In genomic region chr4:184389978-184390518, GRCh38 we compare ENCODE assay signal across 22 cellular contexts.
DNase-seq lines count a peak whose midpoint lies in the region; ATAC-seq and TF ChIP-seq lines count a peak whose summit lies in the region.
"Had no signal": no experiment of that assay in that cellular context is flagged by ENCODE, and none has a peak within 500 bp of the region (broad histone marks: within the 10 kb centered on the region; RNA-seq: fewer than 3 reads in every experiment).

No MANE protein-coding gene starts in this region.

- intact Hi-C loops in left ventricle myocardium inferior (cut with micrococcal nuclease) (no loop called here), Right ventricle myocardium inferior (cut with DNase I) (no loop called here)

- peak overlapping the region; percentile 93 for H3K27ac ChIP-seq in left ventricle myocardium inferior (replicated peaks)

- TF ChIP-seq CTCF in left ventricle myocardium inferior (IDR thresholded peaks at IDR 0.05; ENCODE audit: borderline replicate concordance) (no peak), type B pancreatic cell (conservative IDR thresholded peaks at IDR 0.05) (peak; percentile 28)

- peak overlapping the region; percentile 6 for H3K4me3 ChIP-seq in left ventricle myocardium inferior
- H3K4me3 ChIP-seq: transverse colon had no signal

- H3K27me3 Mint-ChIP-seq in central memory CD8-positive, alpha-beta T cell = no peaks in the 10 kb centered on the region
- no peaks in the 10 kb centered on the region for H3K27me3 Mint-ChIP-seq in type B pancreatic cell
- H3K27me3 Mint-ChIP-seq: effector memory CD8-positive, alpha-beta T cell had no signal

- H3K36me3 ChIP-seq in left ventricle myocardium inferior = peaks cover 81% of the 10 kb centered on the region

- no peaks in the 10 kb centered on the region for H3K9me3 ChIP-seq in left ventricle myocardium inferior (replicated peaks)
- H3K9me3 ChIP-seq: transverse colon had no signal

- H3K4me1 ChIP-seq in left ventricle myocardium inferior = peaks cover 88% of the 10 kb centered on the region

- no peak overlapping the region for H3K4me3 Mint-ChIP-seq in central memory CD8-positive, alpha-beta T cell
- no peak overlapping the region for H3K4me3 Mint-ChIP-seq in type B pancreatic cell
- H3K4me3 Mint-ChIP-seq: effector memory CD8-positive, alpha-beta T cell had no signal

- H3K27me3 ChIP-seq in left ventricle myocardium inferior (ENCODE audit: low read depth) = no peaks in the 10 kb centered on the region
- H3K27me3 ChIP-seq: transverse colon had no signal

- H3K9me3 Mint-ChIP-seq in central memory CD8-positive, alpha-beta T cell = no peaks in the 10 kb centered on the region
- H3K9me3 Mint-ChIP-seq in type B pancreatic cell = no peaks in the 10 kb centered on the region
- H3K9me3 Mint-ChIP-seq: activated T-helper 2 cell treated with anti-CD3 and anti-CD28 coated beads, Interferon-gamma antibody, Interleukin-2, Interleukin-4, amounts not matched to agents 10 μg/mL and 5 μg/mL and 100 μg/mL, durations not matched to agents 14 hours and 24 hours and 36 hours; effector memory CD8-positive, alpha-beta T cell had no signal

- ATAC-seq in Right ventricle myocardium inferior = no peak
- ATAC-seq in central memory CD8-positive, alpha-beta T cell (replicated peaks; ENCODE audit: extremely low read depth, poor library complexity, severe bottlenecking) = no peak
- no peak for ATAC-seq in left lobe of liver
- ATAC-seq: effector memory CD8-positive, alpha-beta T cell; stimulated activated naive CD8-positive, alpha-beta T cell treated with anti-CD3 and anti-CD28 coated beads, Interleukin-15, Interleukin-2, amounts not matched to agents 100 U/mL and 50 U/mL, for 24 hours had no signal

- peak overlapping the region; percentile 22 for H3K27ac Mint-ChIP-seq in central memory CD8-positive, alpha-beta T cell (ENCODE audit: low read depth)
- no peak overlapping the region for H3K27ac Mint-ChIP-seq in type B pancreatic cell
- H3K27ac Mint-ChIP-seq: activated T-helper 2 cell treated with anti-CD3 and anti-CD28 coated beads, Interferon-gamma antibody, Interleukin-2, Interleukin-4, amounts not matched to agents 10 μg/mL and 5 μg/mL and 100 μg/mL, durations not matched to agents 14 hours and 24 hours and 36 hours had no signal

- H3K4me1 Mint-ChIP-seq in central memory CD8-positive, alpha-beta T cell = peaks cover 25% of the 10 kb centered on the region
- peaks cover 26% of the 10 kb centered on the region for H3K4me1 Mint-ChIP-seq in type B pancreatic cell (ENCODE audit: unreplicated experiment)

- no peak for DNase-seq in left ventricle myocardium inferior
- no peak for DNase-seq in Right ventricle myocardium inferior (ENCODE audit: missing footprints)
- no peak for DNase-seq in central memory CD8-positive, alpha-beta T cell (ENCODE audit: low spot score in 2 of 2)
- DNase-seq in left lobe of liver (ENCODE audit: low spot score) = peak; percentile 37
- DNase-seq in type B pancreatic cell (ENCODE audit: extremely low spot score, unreplicated experiment) = no peak
- no peak for DNase-seq in NCI-H226
- no peak for DNase-seq in NOMO-1 (lab: John Stamatoyannopoulos, UW; ENCODE audit: unreplicated experiment in 2 of 2)
- no peak for DNase-seq in AG08395 (ENCODE audit: low spot score)
- DNase-seq: activated CD4-positive, CD25-positive, alpha-beta regulatory T cell; activated CD8-positive, alpha-beta memory T cell treated with anti-CD3 and anti-CD28 coated beads for 24 hours; effector memory CD8-positive, alpha-beta T cell; head of caudate nucleus; kidney glomerular epithelial cell; midbrain; NCI-H187; NCI-H524; nucleus accumbens; SIG-M5; stimulated activated naive CD8-positive, alpha-beta T cell treated with anti-CD3 and anti-CD28 coated beads, Interleukin-15, Interleukin-2, amounts not matched to agents 100 U/mL and 50 U/mL, for 24 hours; T-helper 2 cell; transverse colon had no signal

- peaks cover 63% of the 10 kb centered on the region for H3K36me3 Mint-ChIP-seq in central memory CD8-positive, alpha-beta T cell (ENCODE audit: insufficient read depth)
- peaks cover 62% of the 10 kb centered on the region for H3K36me3 Mint-ChIP-seq in type B pancreatic cell
